Comparison of ENCODE assay signal across 8 cellular contexts in the genomic region with DNA sequence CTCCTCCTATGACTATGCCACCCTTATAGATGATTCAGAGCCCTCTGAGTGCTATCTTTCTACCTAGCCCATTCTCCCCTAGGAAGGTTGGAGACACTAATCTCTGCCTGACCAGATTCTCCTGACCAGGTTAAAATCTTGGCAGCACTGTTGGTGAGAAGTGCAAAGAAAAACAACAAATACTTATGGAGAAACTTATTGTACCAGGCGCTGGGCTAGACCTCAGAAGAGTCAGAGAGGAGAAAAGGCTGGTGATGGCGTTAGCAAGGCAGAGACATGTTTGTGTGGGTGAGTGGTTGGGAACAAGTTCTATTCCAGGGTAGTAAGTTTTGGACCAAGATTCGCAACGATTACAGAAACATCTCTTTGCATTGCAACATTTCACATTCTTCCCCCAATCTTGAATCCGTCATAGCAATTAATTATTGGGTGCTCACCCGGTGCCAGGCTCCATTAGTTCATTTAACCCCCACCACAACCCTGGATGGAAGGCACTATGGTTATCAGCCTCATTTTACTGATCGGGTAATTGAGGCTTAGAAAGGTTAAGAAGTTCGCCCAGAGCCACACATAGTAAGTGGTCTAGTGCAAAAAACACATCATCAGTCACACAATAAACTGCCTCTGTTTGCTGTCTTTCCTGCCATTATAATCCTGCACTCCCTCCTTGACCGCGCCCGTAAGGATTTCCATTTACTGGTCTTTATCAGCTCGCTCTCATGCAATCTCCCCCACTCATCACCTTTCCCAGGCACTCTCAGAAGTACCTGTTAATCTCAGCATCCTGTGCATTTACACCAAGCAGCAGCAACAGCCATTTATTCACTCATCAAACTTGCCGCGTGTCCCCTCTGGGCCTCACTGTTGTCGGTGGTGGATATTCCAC. TPM values are rescaled to one million over a fixed set of nuclear protein-coding genes. Genes with fewer than 3 reads are reported as not detected.
DNase-seq lines count a peak whose midpoint lies in the region; ATAC-seq and TF ChIP-seq lines count a peak whose summit lies in the region.

No MANE protein-coding gene starts in this region.

- peak overlapping the region in 9 of 11 experiments; percentile 93 to 100 (median 99); a peak in 14 of 22 replicates for H3K9ac ChIP-seq in BLaER1 treated with 17β-estradiol and CSF1 and Interleukin-3, amounts not matched to agents 10 nM and 100 nM
- no peak overlapping the region for H3K9ac ChIP-seq in Loucy (ENCODE audit: low read depth, low read length, poor library complexity, severe bottlenecking)
- H3K9ac ChIP-seq in neural progenitor cell, result no peak overlapping the region

- H3K9me3 ChIP-seq in BLaER1 treated with 17β-estradiol and CSF1 and Interleukin-3, amounts not matched to agents 10 nM and 100 nM (replicated peaks in 1 of 11), result no peaks in the 10 kb centered on the region
- H3K9me3 ChIP-seq in Loucy (ENCODE audit: insufficient read depth, low read depth, low read length) (no peaks in the 10 kb centered on the region), neural progenitor cell (ENCODE audit: low read depth) (no peaks in the 10 kb centered on the region)

- H3K27me3 ChIP-seq in BLaER1 treated with 17β-estradiol and CSF1 and Interleukin-3, amounts not matched to agents 10 nM and 100 nM, result no peaks in the 10 kb centered on the region
- H3K27me3 ChIP-seq in Loucy (ENCODE audit: insufficient read depth, low read length, poor library complexity, severe bottlenecking) (no peaks in the 10 kb centered on the region), neural progenitor cell (no peaks in the 10 kb centered on the region)

- H3K4me1 Mint-ChIP-seq in neural progenitor cell, result peaks cover 30% of the 10 kb centered on the region

- H3K4me3 Mint-ChIP-seq in neural progenitor cell, result peak overlapping the region; percentile 85

- DNase-seq in caudate nucleus (lab: John Stamatoyannopoulos, UW) (peak in 1 of 61 donors; percentile 19), neural progenitor cell (ENCODE audit: low spot score) (no peak), middle frontal gyrus (ENCODE audit: extremely low spot score, low spot score) (no peak)

- H3K9me3 Mint-ChIP-seq in neural progenitor cell, result no peaks in the 10 kb centered on the region

- H3K27me3 Mint-ChIP-seq in neural progenitor cell (ENCODE audit: insufficient read depth, low read depth), result peaks cover 2% of the 10 kb centered on the region

- no peaks in the 10 kb centered on the region for H3K9me2 ChIP-seq in Loucy (replicated peaks; ENCODE audit: low read depth, low read length)

- H3K36me3 Mint-ChIP-seq in neural progenitor cell, result peaks cover 12% of the 10 kb centered on the region

- H3K79me2 ChIP-seq in Loucy (ENCODE audit: insufficient read depth, low read length) (peaks cover 40% of the 10 kb centered on the region), neural progenitor cell (ENCODE audit: low read depth) (peaks cover 40% of the 10 kb centered on the region)

- H3K4me3 ChIP-seq in BLaER1 treated with 17β-estradiol and CSF1 and Interleukin-3, amounts not matched to agents 10 nM and 100 nM, result peak overlapping the region in 6 of 10 experiments; percentile 87 to 98 (median 94); a peak in 10 of 20 replicates
- H3K4me3 ChIP-seq in Loucy (ENCODE audit: low read length, poor library complexity, severe bottlenecking) (no peak overlapping the region), neural progenitor cell (no peak overlapping the region)

- no peak for TF ChIP-seq CTCF in Loucy (conservative IDR thresholded peaks at IDR 0.05; ENCODE audit: low read length)
- TF ChIP-seq CTCF in neural progenitor cell (IDR thresholded peaks at IDR 0.05), result no peak

- H3K4me2 ChIP-seq in BLaER1 treated with 17β-estradiol and CSF1 and Interleukin-3, amounts not matched to agents 10 nM and 100 nM, result peak overlapping the region; percentile 16 to 95 (median 44); a peak in 17 of 22 replicates
- peak overlapping the region; percentile 55 for H3K4me2 ChIP-seq in Loucy (ENCODE audit: low read depth, low read length, poor library complexity, severe bottlenecking)
- peak overlapping the region; percentile 32 for H3K4me2 ChIP-seq in neural progenitor cell

- peak overlapping the region; percentile 86 for H2AFZ ChIP-seq in Loucy (ENCODE audit: low read length)
- H2AFZ ChIP-seq in neural progenitor cell (replicated peaks), result peak overlapping the region; percentile 98

- H3K27ac Mint-ChIP-seq in neural progenitor cell, result peak overlapping the region; percentile 58

- H3F3A ChIP-seq in Loucy (ENCODE audit: low read depth) (no peaks in the 10 kb centered on the region), neural progenitor cell (ENCODE audit: low read depth) (peaks cover under 1% of the 10 kb centered on the region)

- peaks cover 23 to 41% (median 35%) of the 10 kb centered on the region in 10 experiments for H3K4me1 ChIP-seq in BLaER1 treated with 17β-estradiol and CSF1 and Interleukin-3, amounts not matched to agents 10 nM and 100 nM
- H3K4me1 ChIP-seq in Loucy (ENCODE audit: insufficient read depth, low read length, poor library complexity, severe bottlenecking) (peaks cover 35% of the 10 kb centered on the region), neural progenitor cell (peaks cover 23% of the 10 kb centered on the region)

- peak overlapping the region in 9 of 11 experiments; percentile 93 to 99 (median 96); a peak in 11 of 22 replicates for H3K27ac ChIP-seq in BLaER1 treated with 17β-estradiol and CSF1 and Interleukin-3, amounts not matched to agents 10 nM and 100 nM
- H3K27ac ChIP-seq in caudate nucleus (ENCODE audit: low read depth, low read length) (peak overlapping the region; percentile 58), neural progenitor cell (no peak overlapping the region)

- ATAC-seq in esophagus mucosa (no peak), HG02588 (IDR thresholded peaks at IDR 0.05; ENCODE audit: unreplicated experiment) (no peak), HG03442 (IDR thresholded peaks at IDR 0.05; ENCODE audit: unreplicated experiment) (no peak)

- H3K36me3 ChIP-seq in BLaER1 treated with 17β-estradiol and CSF1 and Interleukin-3, amounts not matched to agents 10 nM and 100 nM, result peaks cover 0 to 25% (median 11%) of the 10 kb centered on the region in 11 experiments; a peak in 13 of 22 replicates
- H3K36me3 ChIP-seq in Loucy (ENCODE audit: insufficient read depth, low read length) (no peaks in the 10 kb centered on the region), neural progenitor cell (no peaks in the 10 kb centered on the region)

- peaks cover 8 to 41% (median 35%) of the 10 kb centered on the region in 11 experiments; a peak in 20 of 22 replicates for H4K20me1 ChIP-seq in BLaER1 treated with 17β-estradiol and CSF1 and Interleukin-3, amounts not matched to agents 10 nM and 100 nM
- H4K20me1 ChIP-seq in Loucy (ENCODE audit: insufficient read depth, low read length, poor library complexity, severe bottlenecking) (peaks cover 38% of the 10 kb centered on the region), neural progenitor cell (ENCODE audit: low read depth) (peaks cover 38% of the 10 kb centered on the region)

RNA-seq across cellular contexts. Expression of a gene that starts 0.7 kb away (rescaled TPM):
- total RNA-seq in neural progenitor cell (ENCODE audit: low replicate concordance), result 331 and 474 TPM in 2 replicates
- total RNA-seq in esophagus mucosa, result 60.8 TPM

Comparison
In these comparisons a context has a peak if more than half of its experiments do, and no peak if none do; other contexts are left out.
1. H3K4me3 ChIP-seq: peak in BLaER1 treated with 17β-estradiol and CSF1 and Interleukin-3, amounts not matched to agents 10 nM and 100 nM (6 of 10); none in Loucy (single experiment) and neural progenitor cell (single experiment).
2. H3K9ac ChIP-seq: peak in BLaER1 treated with 17β-estradiol and CSF1 and Interleukin-3, amounts not matched to agents 10 nM and 100 nM (9 of 11); none in Loucy (single experiment) and neural progenitor cell (single experiment).
3. Peak in every context shown above with its lines, with median percentiles within 50 percentile points of each other: H3K4me2 ChIP-seq.